In genomic region chr6:27478706-27479318, GRCh38 we compare ENCODE assay signal across 8 cellular contexts.
DNase-seq lines count a peak whose midpoint lies in the region; ATAC-seq and TF ChIP-seq lines count a peak whose summit lies in the region.

No MANE protein-coding gene starts in this region.

- peak overlapping the region; percentile 69 for H3K4me3 ChIP-seq in choroid plexus epithelial cell (ENCODE audit: low read depth, low read length)

- ATAC-seq in GM18907 (IDR thresholded peaks at IDR 0.05; ENCODE audit: unreplicated experiment), result peak; percentile 55
- ATAC-seq in HG03175 (IDR thresholded peaks at IDR 0.05; ENCODE audit: unreplicated experiment), result peak; percentile 56

- DNase-seq in AG08395 (ENCODE audit: low spot score) (peak; percentile 75), NCI-H345 (lab: John Stamatoyannopoulos, UW) (peak; percentile 87), choroid plexus epithelial cell (ENCODE audit: low read depth) (peak; percentile 96), kidney glomerular epithelial cell (lab: John Stamatoyannopoulos, UW) (peak; percentile 86)
- peak; percentile 83 for DNase-seq in activated CD4-positive, CD25-positive, alpha-beta regulatory T cell treated with anti-CD3 and anti-CD28 coated beads, Interleukin-2, amount 50 U/mL, for 72 hours
- DNase-seq in stimulated activated CD4-positive, alpha-beta T cell treated with anti-CD3 and anti-CD28 coated beads, Interleukin-1b, Interleukin-23, amount 100 ng/mL, for 1 hour (ENCODE audit: low read depth in 2 of 2), result peak; percentile 73 to 75

- TF ChIP-seq CTCF in choroid plexus epithelial cell (conservative IDR thresholded peaks at IDR 0.05; ENCODE audit: low read depth, low read length), result no peak

Comparison
In these comparisons a context has a peak if more than half of its experiments do, and no peak if none do; other contexts are left out.
1. Peak in every context shown above with its lines: DNase-seq, ATAC-seq and H3K4me3 ChIP-seq.